Comparison of ENCODE assay signal across 17 cellular contexts in the genomic region with DNA sequence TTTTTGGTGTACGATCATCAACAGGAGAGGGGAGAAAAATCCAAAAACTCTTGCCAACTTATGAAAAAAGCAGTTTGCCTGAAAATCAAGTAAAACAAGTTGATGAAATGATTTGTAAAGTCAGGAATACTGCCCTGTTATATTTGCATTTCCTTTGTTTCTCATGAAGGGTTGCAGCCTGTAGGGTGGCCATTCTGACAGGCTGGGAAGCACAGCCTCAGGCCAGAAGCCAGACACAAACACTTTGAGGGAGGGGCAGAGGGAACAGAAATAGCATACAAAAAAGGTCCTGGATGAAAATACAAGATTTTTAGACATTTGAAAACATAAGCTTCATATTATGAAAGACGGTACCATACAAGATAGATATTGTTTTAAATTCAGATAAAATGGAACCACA.
"Had no signal": no experiment of that assay in that cellular context is flagged by ENCODE, and none has a peak within 500 bp of the region (broad histone marks: within the 10 kb centered on the region; RNA-seq: fewer than 3 reads in every experiment).

No MANE protein-coding gene starts in this region.

- H3K27ac Mint-ChIP-seq: activated T-helper 1 cell treated with anti-CD3 and anti-CD28 coated beads, Interleukin-12 subunit alpha, Interleukin-12 subunit beta, Interleukin-2, Interleukin-4 antibody, amounts not matched to agents 30 ng/mL and 10 ng/mL and 1 ng/mL, durations not matched to agents 14 hours and 24 hours and 36 hours; T-helper 2 cell treated with Interferon-gamma antibody and Interleukin-4, amounts not matched to agents 5 μg/mL and 100 μg/mL, for 36 hours had no signal

- H3K9me3 ChIP-seq: colonic mucosa, psoas muscle, right lobe of liver, testis, upper lobe of right lung had no signal

- H3K4me3 Mint-ChIP-seq: activated T-helper 1 cell treated with anti-CD3 and anti-CD28 coated beads, Interleukin-12 subunit alpha, Interleukin-12 subunit beta, Interleukin-2, Interleukin-4 antibody, amounts not matched to agents 30 ng/mL and 10 ng/mL and 1 ng/mL, durations not matched to agents 14 hours and 24 hours and 36 hours; neural crest cell; stimulated activated naive CD8-positive, alpha-beta T cell treated with anti-CD3 and anti-CD28 coated beads, Interleukin-15, amount 100 ng/mL, for 72 hours; T-helper 2 cell treated with Interferon-gamma antibody and Interleukin-4, amounts not matched to agents 5 μg/mL and 100 μg/mL, for 36 hours had no signal

- FAIRE-seq: endometrium had no signal

- H3K4me1 ChIP-seq: colonic mucosa, right lobe of liver, testis had no signal

- H3K9me3 Mint-ChIP-seq: activated T-helper 1 cell treated with anti-CD3 and anti-CD28 coated beads, Interleukin-12 subunit alpha, Interleukin-12 subunit beta, Interleukin-2, Interleukin-4 antibody, amounts not matched to agents 30 ng/mL and 10 ng/mL and 1 ng/mL, durations not matched to agents 14 hours and 24 hours and 36 hours; T-helper 2 cell treated with Interferon-gamma antibody and Interleukin-4, amounts not matched to agents 5 μg/mL and 100 μg/mL, for 36 hours had no signal

- H3K27ac ChIP-seq: cardiac muscle cell, colonic mucosa, psoas muscle, right lobe of liver, testis, upper lobe of right lung had no signal

- H3K4me3 ChIP-seq: cardiac muscle cell, colonic mucosa, psoas muscle, right lobe of liver, smooth muscle cell, testis, upper lobe of right lung had no signal

- H3K27me3 ChIP-seq: cardiac muscle cell, colonic mucosa, right lobe of liver, testis, upper lobe of right lung had no signal

- H3K27me3 Mint-ChIP-seq: stimulated activated naive CD8-positive, alpha-beta T cell treated with anti-CD3 and anti-CD28 coated beads, Interleukin-15, amount 100 ng/mL, for 72 hours had no signal

- DNase-seq: activated CD4-positive, CD25-positive, alpha-beta regulatory T cell treated with anti-CD3 and anti-CD28 coated beads, Interleukin-2, amount 50 U/mL, for 72 hours; activated naive CD4-positive, alpha-beta T cell; colonic mucosa; hypothalamus; kidney glomerular epithelial cell; psoas muscle; right lobe of liver; stimulated activated naive CD8-positive, alpha-beta T cell treated with anti-CD3 and anti-CD28 coated beads, Interleukin-15, amount 100 ng/mL, for 72 hours; testis; upper lobe of right lung had no signal

- ATAC-seq: esophagus mucosa; psoas muscle; right lobe of liver; stimulated activated naive CD8-positive, alpha-beta T cell treated with anti-CD3 and anti-CD28 coated beads, Interleukin-15, amount 100 ng/mL, for 72 hours; upper lobe of right lung had no signal

- H3K36me3 ChIP-seq: cardiac muscle cell, colonic mucosa, right lobe of liver, upper lobe of right lung had no signal
